20 cellular contexts compared by ENCODE assay signal in genomic region chr19:18942692-18943091, GRCh38. TPM values are rescaled to one million over a fixed set of nuclear protein-coding genes. Genes with fewer than 3 reads are reported as not detected.
A peak's percentile ranks its signal among the peaks of the same experiment; 100 is the strongest.
DNase-seq lines count a peak whose midpoint lies in the region; ATAC-seq and TF ChIP-seq lines count a peak whose summit lies in the region.
"Had no signal": no experiment of that assay in that cellular context is flagged by ENCODE, and none has a peak within 500 bp of the region (broad histone marks: within the 10 kb centered on the region; RNA-seq: fewer than 3 reads in every experiment).

No MANE protein-coding gene starts in this region.

- no peak for DNase-seq in CD4-positive, CD25-positive, alpha-beta regulatory T cell
- DNase-seq in NB4 (ENCODE audit: low read depth), result no peak
- DNase-seq in effector memory CD8-positive, alpha-beta T cell, result no peak
- DNase-seq in neural crest cell (ENCODE audit: low read depth, low spot score), result no peak
- no peak for DNase-seq in kidney glomerular epithelial cell (lab: John Stamatoyannopoulos, UW)
- DNase-seq in retina, result no peak
- DNase-seq in activated CD4-positive, CD25-positive, alpha-beta regulatory T cell treated with anti-CD3 and anti-CD28 coated beads, Interleukin-2, amount 50 U/mL, for 72 hours, result no peak
- DNase-seq in activated CD4-positive, alpha-beta T cell treated with anti-CD3 and anti-CD28 coated beads for 4 hours, result no peak
- DNase-seq: ACHN; activated CD8-positive, alpha-beta memory T cell treated with anti-CD3 and anti-CD28 coated beads, Interleukin-2, amount 50 U/mL, for 4 hours; cerebellar nuclear complex; NCI-H1105 treated with DMSO at 0.1 percent for 48 hours; NCI-H2029 treated with DMSO at 0.1 percent for 48 hours; NCI-H345; psoas muscle; upper lobe of right lung had no signal

- no peak overlapping the region for H3K4me3 ChIP-seq in CD4-positive, CD25-positive, alpha-beta regulatory T cell (ENCODE audit: low read depth, low read length)
- H3K4me3 ChIP-seq in NB4 (ENCODE audit: low read depth, low read length), result peak overlapping the region; percentile 25
- H3K4me3 ChIP-seq: psoas muscle, upper lobe of right lung had no signal

- H3K4me1 Mint-ChIP-seq in CD4-positive, CD25-positive, alpha-beta regulatory T cell, result peaks cover 0 to 28% (median 5%) of the 10 kb centered on the region in 4 donors
- peaks cover 8 to 10% of the 10 kb centered on the region in 2 donors for H3K4me1 Mint-ChIP-seq in effector memory CD8-positive, alpha-beta T cell (ENCODE audit: low read depth in 2 of 2)
- H3K4me1 Mint-ChIP-seq in neural crest cell, result peaks cover 17% of the 10 kb centered on the region

- peaks cover 0 to 1% (median 0%) of the 10 kb centered on the region in 7 donors for H3K9me3 Mint-ChIP-seq in CD4-positive, CD25-positive, alpha-beta regulatory T cell
- H3K9me3 Mint-ChIP-seq in effector memory CD8-positive, alpha-beta T cell, result no peaks in the 10 kb centered on the region
- H3K9me3 Mint-ChIP-seq in neural crest cell, result no peaks in the 10 kb centered on the region
- H3K9me3 Mint-ChIP-seq: activated T-helper 2 cell treated with anti-CD3 and anti-CD28 coated beads, Interferon-gamma antibody, Interleukin-2, Interleukin-4, amounts not matched to agents 10 μg/mL and 5 μg/mL and 100 μg/mL, durations not matched to agents 14 hours and 24 hours and 36 hours had no signal

- no peak for TF ChIP-seq CTCF in NB4 (IDR thresholded peaks at IDR 0.05; ENCODE audit: low read depth, low read length)
- no peak for TF ChIP-seq CTCF in neural crest cell (conservative IDR thresholded peaks at IDR 0.05)

- peak overlapping the region in 3 of 4 donors; percentile 11 to 72 (median 68) for H3K4me3 Mint-ChIP-seq in CD4-positive, CD25-positive, alpha-beta regulatory T cell
- peak overlapping the region; percentile 62 to 67 for H3K4me3 Mint-ChIP-seq in effector memory CD8-positive, alpha-beta T cell
- peak overlapping the region; percentile 82 for H3K4me3 Mint-ChIP-seq in neural crest cell

- H3K27me3 Mint-ChIP-seq in CD4-positive, CD25-positive, alpha-beta regulatory T cell, result peaks cover 52% of the 10 kb centered on the region
- H3K27me3 Mint-ChIP-seq in effector memory CD8-positive, alpha-beta T cell, result peaks cover 30 to 48% of the 10 kb centered on the region in 2 donors
- H3K27me3 Mint-ChIP-seq in neural crest cell (ENCODE audit: low read depth), result no peaks in the 10 kb centered on the region

- ATAC-seq in CD4-positive, CD25-positive, alpha-beta regulatory T cell (ENCODE audit: low read depth in 2 of 2), result no peak
- no peak for ATAC-seq in effector memory CD8-positive, alpha-beta T cell (replicated peaks)
- ATAC-seq: psoas muscle, upper lobe of right lung had no signal

- H3K27ac Mint-ChIP-seq in CD4-positive, CD25-positive, alpha-beta regulatory T cell, result no peak overlapping the region
- H3K27ac Mint-ChIP-seq in effector memory CD8-positive, alpha-beta T cell, result no peak overlapping the region
- no peak overlapping the region for H3K27ac Mint-ChIP-seq in neural crest cell (ENCODE audit: unreplicated experiment)
- H3K27ac Mint-ChIP-seq: activated T-helper 2 cell treated with anti-CD3 and anti-CD28 coated beads, Interferon-gamma antibody, Interleukin-2, Interleukin-4, amounts not matched to agents 10 μg/mL and 5 μg/mL and 100 μg/mL, durations not matched to agents 14 hours and 24 hours and 36 hours had no signal

- no peak for TF ChIP-seq POLR2A in NB4 (IDR thresholded peaks at IDR 0.05; ENCODE audit: extremely low read depth, insufficient read length)

- H3K27me3 ChIP-seq in CD4-positive, CD25-positive, alpha-beta regulatory T cell (ENCODE audit: control insufficient read depth, insufficient read depth, low read length), result no peaks in the 10 kb centered on the region
- H3K27me3 ChIP-seq: upper lobe of right lung had no signal

- peaks cover 11% of the 10 kb centered on the region for H3K4me1 ChIP-seq in CD4-positive, CD25-positive, alpha-beta regulatory T cell (ENCODE audit: control insufficient read depth, insufficient read depth, low read length, poor library complexity, severe bottlenecking)

- no peak overlapping the region for H3K27ac ChIP-seq in CD4-positive, CD25-positive, alpha-beta regulatory T cell (ENCODE audit: insufficient read depth, low read length, poor library complexity, severe bottlenecking)
- H3K27ac ChIP-seq: psoas muscle, upper lobe of right lung had no signal

- no peaks in the 10 kb centered on the region for H3K9me3 ChIP-seq in CD4-positive, CD25-positive, alpha-beta regulatory T cell (ENCODE audit: control insufficient read depth in 2 of 2, low read length in 2 of 2)
- H3K9me3 ChIP-seq: psoas muscle, SK-N-SH, upper lobe of right lung had no signal

- no peaks in the 10 kb centered on the region for H3K36me3 ChIP-seq in CD4-positive, CD25-positive, alpha-beta regulatory T cell (ENCODE audit: control insufficient read depth, insufficient read depth, low read length)
- H3K36me3 ChIP-seq: upper lobe of right lung had no signal

- no peaks in the 10 kb centered on the region for H3K36me3 Mint-ChIP-seq in CD4-positive, CD25-positive, alpha-beta regulatory T cell
- no peaks in the 10 kb centered on the region for H3K36me3 Mint-ChIP-seq in effector memory CD8-positive, alpha-beta T cell (ENCODE audit: insufficient read depth)
- no peaks in the 10 kb centered on the region for H3K36me3 Mint-ChIP-seq in neural crest cell (ENCODE audit: low read depth)

RNA-seq across cellular contexts. Expression of gene HOMER3, which starts 1.7 kb away (rescaled TPM):
- total RNA-seq in CD4-positive, CD25-positive, alpha-beta regulatory T cell, result 3.6 TPM
- 1 to 10 TPM; 2.8 to 3.9 (median 3.3) TPM for polyA plus RNA-seq in CD4-positive, CD25-positive, alpha-beta regulatory T cell
- 71.4 and 78.8 TPM in 2 replicates for total RNA-seq in neural crest cell
- total RNA-seq: T-helper 2 cell treated with Interferon-gamma antibody and Interleukin-4, amounts not matched to agents 100 ng/mL and 5 ng/mL, for 36 hours had no signal

RNA-seq across cellular contexts. Expression of gene DDX49, which starts 23.2 kb away (rescaled TPM):
- 48.0 TPM for total RNA-seq in CD4-positive, CD25-positive, alpha-beta regulatory T cell
- 10 to 100 TPM; 21.6 to 30.9 (median 26.4) TPM for polyA plus RNA-seq in CD4-positive, CD25-positive, alpha-beta regulatory T cell
- 54.9 and 56.6 TPM in 2 replicates for total RNA-seq in neural crest cell

RNA-seq across cellular contexts. Expression of gene COPE, which starts 23.5 kb away (rescaled TPM):
- 165 TPM for total RNA-seq in CD4-positive, CD25-positive, alpha-beta regulatory T cell
- 100 to 1,000 TPM; 218 to 314 (median 273) TPM for polyA plus RNA-seq in CD4-positive, CD25-positive, alpha-beta regulatory T cell
- 194 and 196 TPM in 2 replicates for total RNA-seq in neural crest cell

RNA-seq across cellular contexts. Expression of gene CERS1, which starts 46.7 kb away (rescaled TPM):
- not detected for total RNA-seq in CD4-positive, CD25-positive, alpha-beta regulatory T cell
- not detected for polyA plus RNA-seq in CD4-positive, CD25-positive, alpha-beta regulatory T cell
- 27.7 and 29.8 TPM in 2 replicates for total RNA-seq in neural crest cell
- total RNA-seq: subcutaneous adipose tissue; T-helper 2 cell treated with Interferon-gamma antibody and Interleukin-4, amounts not matched to agents 100 ng/mL and 5 ng/mL, for 36 hours; upper lobe of right lung had no signal

Comparison
In these comparisons a context has a peak if more than half of its experiments do, and no peak if none do; other contexts are left out.
1. RNA of gene HOMER3, which starts 1.7 kb away (total RNA-seq): 71.4 to 78.8 TPM in neural crest cell; 3.6 TPM in CD4-positive, CD25-positive, alpha-beta regulatory T cell (single experiment); every median in the first group is over 10 times any median in the second.
2. Peak in every context shown above with its lines, with median percentiles within 50 percentile points of each other: H3K4me3 Mint-ChIP-seq.